In genomic region chr17:77109159-77110005, GRCh38 we compare ENCODE assay signal across 11 cellular contexts. TPM values are rescaled to one million over a fixed set of nuclear protein-coding genes. Genes with fewer than 3 reads are reported as not detected.
DNase-seq lines count a peak whose midpoint lies in the region; ATAC-seq and TF ChIP-seq lines count a peak whose summit lies in the region.
"Had no signal": no experiment of that assay in that cellular context is flagged by ENCODE, and none has a peak within 500 bp of the region (broad histone marks: within the 10 kb centered on the region; RNA-seq: fewer than 3 reads in every experiment).

No MANE protein-coding gene starts in this region.

- TF ChIP-seq CTCF in HFFc6 (IDR thresholded peaks at IDR 0.05) (no peak), WTC11 (IDR thresholded peaks at IDR 0.05) (no peak)

- H3K27ac Mint-ChIP-seq in HFFc6 (peak overlapping the region; percentile 50), WTC11 (peak overlapping the region; percentile 96), immature natural killer cell (peak overlapping the region in 4 of 6 donors; percentile 14 to 87 (median 54))

- no peak for ATAC-seq in WTC11
- ATAC-seq: activated CD4-positive, alpha-beta T cell treated with anti-CD3 and anti-CD28 coated beads for 36 hours; effector memory CD8-positive, alpha-beta T cell had no signal

- H3K4me3 Mint-ChIP-seq in HFFc6 (no peak overlapping the region; the same call in 1 of the 2 replicates), WTC11 (no peak overlapping the region), immature natural killer cell (peak overlapping the region in 2 of 5 donors; percentile 13 to 39)
- H3K4me3 Mint-ChIP-seq: activated CD4-positive, alpha-beta T cell treated with anti-CD3 and anti-CD28 coated beads for 36 hours; effector memory CD8-positive, alpha-beta T cell had no signal

- CTCF ChIA-PET in WTC11 (lab: Charles Lee): interaction anchor here (0.6 to 1.5 kb wide), 5 partner anchors 9 to 105 kb away, joined by 3 to 9 read pairs (median 4); no protein-coding TSS in a partner anchor

- H3K27me3 Mint-ChIP-seq in HFFc6 (ENCODE audit: insufficient read depth) (peaks cover 1% of the 10 kb centered on the region), WTC11 (ENCODE audit: low read depth) (no peaks in the 10 kb centered on the region), immature natural killer cell (ENCODE audit: low read depth in 3 of 3) (peaks cover 2 to 8% (median 3%) of the 10 kb centered on the region in 3 donors)
- H3K27me3 Mint-ChIP-seq: activated CD4-positive, alpha-beta T cell treated with anti-CD3 and anti-CD28 coated beads for 36 hours; effector memory CD8-positive, alpha-beta T cell had no signal

- H3K4me1 Mint-ChIP-seq in HFFc6 (ENCODE audit: low read depth): peaks cover 21% of the 10 kb centered on the region
- peaks cover 54% of the 10 kb centered on the region for H3K4me1 Mint-ChIP-seq in WTC11
- peaks cover 20 to 23% of the 10 kb centered on the region in 2 donors for H3K4me1 Mint-ChIP-seq in immature natural killer cell

- peak overlapping the region in 15 of 21 experiments; percentile 2 to 86 (median 61) for H3K27ac ChIP-seq in skin epidermis

- H3K36me3 Mint-ChIP-seq in HFFc6 (ENCODE audit: low read depth): no peaks in the 10 kb centered on the region
- H3K36me3 Mint-ChIP-seq in WTC11: no peaks in the 10 kb centered on the region
- no peaks in the 10 kb centered on the region for H3K36me3 Mint-ChIP-seq in immature natural killer cell

- no peak for DNase-seq in HFFc6
- no peak for DNase-seq in WTC11 (ENCODE audit: low spot score)
- DNase-seq in immature natural killer cell: no peak
- DNase-seq in NCI-H1930 (lab: John Stamatoyannopoulos, UW): no peak
- no peak for DNase-seq in NCI-H524 (lab: John Stamatoyannopoulos, UW)
- DNase-seq in NK-92 treated with Interleukin-12 subunit alpha and Interleukin-12 subunit beta, amount 100 ng/mL, for 24 hours (lab: John Stamatoyannopoulos, UW): no peak
- no peak for DNase-seq in NOMO-1 treated with DMSO at 0.1 percent for 48 hours (lab: John Stamatoyannopoulos, UW; ENCODE audit: unreplicated experiment)
- DNase-seq: activated CD4-positive, alpha-beta T cell treated with anti-CD3 and anti-CD28 coated beads for 36 hours; effector memory CD8-positive, alpha-beta T cell; NCI-H510A treated with DMSO at 0.1 percent for 48 hours had no signal

- POLR2A ChIA-PET in WTC11 (lab: Charles Lee): no interaction called here

- H3K9me3 Mint-ChIP-seq in HFFc6 (no peaks in the 10 kb centered on the region), WTC11 (no peaks in the 10 kb centered on the region), immature natural killer cell (no peaks in the 10 kb centered on the region)
- H3K9me3 Mint-ChIP-seq: effector memory CD8-positive, alpha-beta T cell had no signal

- H3K4me3 ChIP-seq in skin epidermis: no peak overlapping the region

TF ChIP-seq in WTC11, 78 proteins besides CTCF, POLR2A, EP300 and RAD21:
- TF ChIP-seq GRHL2 (CRISPR knock-in tag; IDR thresholded peaks at IDR 0.05; ENCODE audit: insufficient replicate concordance, severe bottlenecking): no peak
- peak; percentile 79; the same call in 1 of the 2 replicates for TF ChIP-seq ZNF121 (CRISPR knock-in tag; IDR thresholded peaks at IDR 0.05)

RNA-seq across cellular contexts. Expression of gene SEC14L1, which starts 31.4 kb away (rescaled TPM):
- total RNA-seq in HFFc6 (2021; fragmentation: NEBNext Ultra II Directional; extraction: Animal tissue kit (Norgen Biotek cat#: 25700)): 10 to 100 TPM; 63.0 to 91.4 (median 75.0) TPM
- 77.2 to 82.8 TPM (median 81.0 TPM) in 3 replicates for total RNA-seq in WTC11 (2021)
- polyA plus RNA-seq in immature natural killer cell: 10 to 100 TPM; 14.8 to 25.6 (median 19.4) TPM
